1 cellular context compared by ENCODE assay signal in genomic region chr5:133457439-133457838, GRCh38.
TF ChIP-seq lines count a peak whose summit lies in the region.

No MANE protein-coding gene starts in this region.

TF ChIP-seq in H1, 55 proteins besides CTCF, POLR2A, EP300 and RAD21 (continued from another document):
- TF ChIP-seq RXRA (IDR thresholded peaks at IDR 0.05; ENCODE audit: insufficient read depth, low read depth, low read length), result no peak
- TF ChIP-seq SRF (IDR thresholded peaks at IDR 0.05; ENCODE audit: low read depth, low read length), result no peak
- TF ChIP-seq, protein P1, sequence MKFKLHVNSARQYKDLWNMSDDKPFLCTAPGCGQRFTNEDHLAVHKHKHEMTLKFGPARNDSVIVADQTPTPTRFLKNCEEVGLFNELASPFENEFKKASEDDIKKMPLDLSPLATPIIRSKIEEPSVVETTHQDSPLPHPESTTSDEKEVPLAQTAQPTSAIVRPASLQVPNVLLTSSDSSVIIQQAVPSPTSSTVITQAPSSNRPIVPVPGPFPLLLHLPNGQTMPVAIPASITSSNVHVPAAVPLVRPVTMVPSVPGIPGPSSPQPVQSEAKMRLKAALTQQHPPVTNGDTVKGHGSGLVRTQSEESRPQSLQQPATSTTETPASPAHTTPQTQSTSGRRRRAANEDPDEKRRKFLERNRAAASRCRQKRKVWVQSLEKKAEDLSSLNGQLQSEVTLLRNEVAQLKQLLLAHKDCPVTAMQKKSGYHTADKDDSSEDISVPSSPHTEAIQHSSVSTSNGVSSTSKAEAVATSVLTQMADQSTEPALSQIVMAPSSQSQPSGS (IDR thresholded peaks at IDR 0.05; ENCODE audit: low read length), result no peak
- TF ChIP-seq BCL11A (IDR thresholded peaks at IDR 0.05; ENCODE audit: low read depth in 2 of 2, low read length in 2 of 2), result no peak
- TF ChIP-seq RNF2 (IDR thresholded peaks at IDR 0.05; ENCODE audit: borderline replicate concordance, low read depth, low read length, missing control alignments, poor library complexity, severe bottlenecking), result no peak
- no peak for TF ChIP-seq SIRT6 (IDR thresholded peaks at IDR 0.05; ENCODE audit: low read length)
- TF ChIP-seq ASH2L (IDR thresholded peaks at IDR 0.05; ENCODE audit: low read length), result no peak
- TF ChIP-seq SUZ12 (IDR thresholded peaks at IDR 0.05; ENCODE audit: low read length), result no peak
- no peak for TF ChIP-seq KDM5A (IDR thresholded peaks at IDR 0.05; ENCODE audit: low read length)
- TF ChIP-seq MAFK (IDR thresholded peaks at IDR 0.05; ENCODE audit: low read depth, low read length), result no peak
- TF ChIP-seq CBX5 (IDR thresholded peaks at IDR 0.05; ENCODE audit: low read depth, low read length), result no peak
- TF ChIP-seq HDAC2 (IDR thresholded peaks at IDR 0.05; ENCODE audit: borderline replicate concordance in 1 of 2, low read depth in 2 of 2, low read length in 2 of 2), result no peak
- TF ChIP-seq ZNF274 (IDR thresholded peaks at IDR 0.05; ENCODE audit: borderline replicate concordance, extremely low read depth, low read length), result no peak
- no peak for TF ChIP-seq PHF8 (conservative IDR thresholded peaks at IDR 0.05; ENCODE audit: low read depth, low read length)
TF ChIP-seq in H1: peak in this region for 0.
